ENCODE assay signal across 8 cellular contexts in the genomic region with DNA sequence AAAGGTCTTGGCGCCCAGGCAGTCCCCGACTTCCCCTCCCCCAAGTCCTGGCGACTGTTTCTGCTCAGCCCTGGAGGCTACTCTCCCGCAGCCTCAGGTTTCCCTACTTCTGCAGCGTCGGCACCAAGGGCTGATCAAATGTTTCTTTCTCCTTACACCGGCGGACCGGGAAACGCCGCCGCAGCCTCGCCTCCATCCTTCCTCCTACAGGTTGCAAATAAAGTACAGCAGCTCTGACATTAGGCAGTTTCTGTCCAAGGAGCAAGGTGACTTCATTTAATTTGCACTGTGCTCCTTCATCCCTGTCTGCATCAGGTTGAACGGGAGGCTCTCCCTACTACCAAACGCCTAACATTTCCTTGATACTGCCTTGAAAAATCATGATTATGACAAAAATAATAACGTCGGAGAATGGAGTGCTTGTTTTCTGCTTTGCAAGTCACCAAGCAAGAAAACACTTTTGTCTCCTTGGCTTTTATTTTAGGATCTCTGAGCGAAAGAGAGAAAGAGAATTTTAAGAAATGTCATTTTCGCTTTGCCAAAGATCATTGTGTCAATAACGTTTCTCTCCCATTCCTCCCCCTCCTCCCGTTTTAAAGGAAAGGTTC. TPM values are rescaled to one million over a fixed set of nuclear protein-coding genes. Genes with fewer than 3 reads are reported as not detected.
DNase-seq lines count a peak whose midpoint lies in the region; ATAC-seq and TF ChIP-seq lines count a peak whose summit lies in the region.

No MANE protein-coding gene starts in this region.

- peak overlapping the region; percentile 85 for H3K4me3 Mint-ChIP-seq in natural killer cell

- H3K36me3 ChIP-seq in effector memory CD4-positive, alpha-beta T cell (ENCODE audit: control insufficient read depth, insufficient read depth, low read length) = no peaks in the 10 kb centered on the region

- no peaks in the 10 kb centered on the region for H3K9me3 Mint-ChIP-seq in natural killer cell

- H3K27ac ChIP-seq in effector memory CD4-positive, alpha-beta T cell (ENCODE audit: insufficient read depth, low read length, poor library complexity, severe bottlenecking) = peak overlapping the region; percentile 62

- no peaks in the 10 kb centered on the region for H3K27me3 ChIP-seq in effector memory CD4-positive, alpha-beta T cell (replicated peaks; ENCODE audit: control insufficient read depth, insufficient read depth, low read length, poor library complexity, severe bottlenecking)

- no peak for ATAC-seq in natural killer cell
- no peak for ATAC-seq in HG03196 (IDR thresholded peaks at IDR 0.05; ENCODE audit: unreplicated experiment)

- peak overlapping the region; percentile 52 to 85 for H3K27ac Mint-ChIP-seq in natural killer cell

- peaks cover 43% of the 10 kb centered on the region for H3K4me1 ChIP-seq in effector memory CD4-positive, alpha-beta T cell (ENCODE audit: control insufficient read depth, insufficient read depth, low read length, poor library complexity, severe bottlenecking)

- H3K36me3 Mint-ChIP-seq in natural killer cell = no peaks in the 10 kb centered on the region

- H3K4me3 ChIP-seq in effector memory CD4-positive, alpha-beta T cell (ENCODE audit: insufficient read depth, low read depth, low read length, poor library complexity, severe bottlenecking) = peak overlapping the region; percentile 77

- H3K27me3 Mint-ChIP-seq in natural killer cell (ENCODE audit: low read depth in 2 of 2) = peaks cover 24 to 29% of the 10 kb centered on the region in 2 donors

- intact Hi-C loops in natural killer cell (cut with micrococcal nuclease) = loop anchor here (5.0 kb wide), 1 partner anchor 163 kb away; no protein-coding TSS in a partner anchor

- H3K9me3 ChIP-seq in effector memory CD4-positive, alpha-beta T cell (ENCODE audit: control insufficient read depth, low read length) = no peaks in the 10 kb centered on the region

- H3K4me1 Mint-ChIP-seq in natural killer cell = peaks cover 48 to 56% of the 10 kb centered on the region in 2 donors

- DNase-seq in COLO668 (lab: John Stamatoyannopoulos, UW; ENCODE audit: unreplicated experiment) = peak; percentile 18
- DNase-seq in SW480 (ENCODE audit: low spot score) = peak; percentile 7
- DNase-seq in effector memory CD4-positive, alpha-beta T cell = no peak
- DNase-seq in natural killer cell = no peak
- no peak for DNase-seq in AG08395 (ENCODE audit: low spot score)
- no peak for DNase-seq in mesenteric fat pad (ENCODE audit: low spot score)
- no peak for DNase-seq in occipital lobe (lab: John Stamatoyannopoulos, UW)

- no peak for TF ChIP-seq CTCF in natural killer cell (IDR thresholded peaks at IDR 0.05)

RNA-seq across cellular contexts. Expression of gene CLIC5, which starts 1.0 kb away (rescaled TPM):
- total RNA-seq in natural killer cell (1 to 10 TPM in 2 of 3 donors, under 1 TPM in 1; 0.52 to 1.7 (median 1.4) TPM), mesenteric fat pad (8.2 TPM), occipital lobe (0.47 TPM)

Comparison
In these comparisons a context has a peak if more than half of its experiments do, and no peak if none do; other contexts are left out.
1. DNase-seq: peak in COLO668 (single experiment) and SW480 (single experiment); none in effector memory CD4-positive, alpha-beta T cell (0 of 3), natural killer cell (single experiment), AG08395 (single experiment), mesenteric fat pad (single experiment) and occipital lobe (single experiment).